8 cellular contexts compared by ENCODE assay signal in the genomic region with DNA sequence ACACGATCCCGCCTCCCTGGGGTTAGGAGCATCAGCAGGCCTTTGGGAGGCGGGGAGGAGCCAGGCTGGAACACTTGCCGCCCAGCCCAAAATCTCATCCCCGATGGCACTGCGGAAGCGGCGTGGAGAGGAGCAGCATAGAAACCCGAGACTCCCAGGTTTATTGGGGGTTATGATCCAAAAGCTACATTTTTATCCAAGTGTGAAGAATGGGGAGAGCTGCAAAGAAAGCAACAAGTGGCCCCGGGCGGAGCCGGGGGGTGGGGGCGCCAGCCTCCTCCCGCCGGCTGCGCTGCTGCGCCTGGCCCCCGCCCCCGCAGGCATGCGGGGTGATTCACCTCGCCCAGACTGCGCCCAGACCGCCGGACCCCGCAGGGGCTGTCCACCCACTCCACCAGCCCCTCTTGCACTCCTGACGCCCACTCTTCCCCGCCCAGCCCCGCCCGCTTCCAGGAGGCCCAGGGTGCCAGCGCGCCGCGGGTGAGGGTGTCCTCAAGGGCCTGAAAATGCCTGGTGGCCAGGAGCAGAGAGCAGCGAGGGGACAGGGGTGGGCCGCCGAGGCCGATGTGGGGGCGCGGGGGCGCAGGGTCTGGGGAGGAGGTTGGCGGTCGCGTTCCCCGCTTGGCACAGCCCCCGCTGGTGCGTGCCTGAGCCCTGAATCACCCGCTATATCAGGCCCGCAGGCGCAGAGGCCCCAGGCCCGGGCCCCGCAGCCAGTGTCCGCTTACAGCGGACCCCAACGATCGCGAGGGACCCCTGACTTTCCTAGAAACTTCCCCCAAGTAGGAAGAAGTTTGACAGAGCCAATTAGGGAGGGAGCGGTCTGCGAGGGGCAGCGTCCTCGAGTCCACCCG. TPM values are rescaled to one million over a fixed set of nuclear protein-coding genes. Genes with fewer than 3 reads are reported as not detected.
DNase-seq lines count a peak whose midpoint lies in the region; ATAC-seq and TF ChIP-seq lines count a peak whose summit lies in the region.

No MANE protein-coding gene starts in this region.

- no peaks in the 10 kb centered on the region for H3K9me3 ChIP-seq in gastroesophageal sphincter

- peak overlapping the region; percentile 87 to 99 (median 98) for H3K27ac ChIP-seq in gastroesophageal sphincter

- H3K4me3 Mint-ChIP-seq in activated T-cell treated with anti-CD3 and anti-CD28 coated beads, Interleukin-2, amount 50 U/mL, for 4 hours: peak overlapping the region; percentile 72

- TF ChIP-seq CTCF in gastroesophageal sphincter (IDR thresholded peaks at IDR 0.05) (no peak), omental fat pad (IDR thresholded peaks at IDR 0.05) (no peak)

- H3K4me3 ChIP-seq in H7 (ENCODE audit: insufficient read depth, low read depth, low read length): peak overlapping the region; percentile 63
- peak overlapping the region; percentile 59 to 88 for H3K4me3 ChIP-seq in gastroesophageal sphincter

- peaks cover 23% of the 10 kb centered on the region for H3K27me3 ChIP-seq in H7 (ENCODE audit: control insufficient read depth, insufficient read depth, low read length)
- no peaks in the 10 kb centered on the region for H3K27me3 ChIP-seq in gastroesophageal sphincter

- H3K4me1 ChIP-seq in gastroesophageal sphincter: peaks cover 0 to 70% (median 32%) of the 10 kb centered on the region in 3 donors

- DNase-seq in H7 (peak; percentile 82), omental fat pad (ENCODE audit: low spot score) (peak; percentile 42), NCI-H82 treated with DMSO at 0.1 percent for 48 hours (lab: John Stamatoyannopoulos, UW; ENCODE audit: unreplicated experiment) (no peak), NAMALWA (ENCODE audit: low spot score) (no peak)
- no peak for DNase-seq in activated T-cell treated with anti-CD3 and anti-CD28 coated beads, Interleukin-2, amount 50 U/mL, for 4 hours

- peaks cover 11% of the 10 kb centered on the region for H3K4me1 Mint-ChIP-seq in activated T-cell treated with anti-CD3 and anti-CD28 coated beads, Interleukin-2, amount 50 U/mL, for 4 hours (ENCODE audit: low read depth)

- H3K36me3 Mint-ChIP-seq in activated T-cell treated with anti-CD3 and anti-CD28 coated beads, Interleukin-2, amount 50 U/mL, for 4 hours (ENCODE audit: insufficient read depth): no peaks in the 10 kb centered on the region

- TF ChIP-seq EP300 in gastroesophageal sphincter (IDR thresholded peaks at IDR 0.05): no peak

- peaks cover 32% of the 10 kb centered on the region for H3K27me3 Mint-ChIP-seq in activated T-cell treated with anti-CD3 and anti-CD28 coated beads, Interleukin-2, amount 50 U/mL, for 4 hours (ENCODE audit: low read depth)

- peak; percentile 27 to 40 for TF ChIP-seq POLR2A in gastroesophageal sphincter (IDR thresholded peaks at IDR 0.05)

- whole genome bisulfite sequencing in gastroesophageal sphincter (ENCODE audit: low coverage in 1 of 2), 2 donors: 3% methylated on average over 8 of the region's 61 CpGs; no CpG with 5 or more reads in 1 of the 2 donors

- no peaks in the 10 kb centered on the region for H3K36me3 ChIP-seq in H7 (replicated peaks; ENCODE audit: control insufficient read depth, insufficient read depth, low read length)
- no peaks in the 10 kb centered on the region for H3K36me3 ChIP-seq in gastroesophageal sphincter

- peak; percentile 58 to 63 for ATAC-seq in activated T-cell treated with anti-CD3 and anti-CD28 coated beads, Interleukin-2, amount 50 U/mL, for 4 hours
- ATAC-seq in gastroesophageal sphincter: peak; percentile 30
- ATAC-seq in omental fat pad (ENCODE audit: low FRiP score): peak; percentile 71
- no peak for ATAC-seq in GM19397 (IDR thresholded peaks at IDR 0.05; ENCODE audit: unreplicated experiment)
- ATAC-seq in GM18868 (IDR thresholded peaks at IDR 0.05; ENCODE audit: unreplicated experiment): no peak

- no peaks in the 10 kb centered on the region for H3K9me3 Mint-ChIP-seq in activated T-cell treated with anti-CD3 and anti-CD28 coated beads, Interleukin-2, amount 50 U/mL, for 4 hours

RNA-seq across cellular contexts. Expression of gene CAVIN1, which starts 1.4 kb away (rescaled TPM):
- 18.6 and 26.9 TPM in 2 replicates for total RNA-seq in H7 (2014; rRNA removed; shearing (Covaris generic))
- 1 to 10 TPM in 1 of 3 donors, under 1 TPM in 2; 0.76 to 1.1 (median 0.92) TPM for total RNA-seq in activated T-cell treated with anti-CD3 and anti-CD28 coated beads, Interleukin-2, amount 50 U/mL, for 4 hours
- total RNA-seq in gastroesophageal sphincter: 1,000 to 10,000 TPM in 2 of 4 donors, 100 to 1,000 TPM in 2; 615 to 1,266 (median 897) TPM
- 100 to 1,000 TPM; 479 to 598 (median 526) TPM for total RNA-seq in omental fat pad

RNA-seq across cellular contexts. Expression of gene STAT3, which starts 33.5 kb away (rescaled TPM):
- total RNA-seq in H7 (2014; rRNA removed; shearing (Covaris generic)): 54.6 and 101 TPM in 2 replicates
- 100 to 1,000 TPM; 172 to 175 (median 173) TPM for total RNA-seq in activated T-cell treated with anti-CD3 and anti-CD28 coated beads, Interleukin-2, amount 50 U/mL, for 4 hours
- total RNA-seq in gastroesophageal sphincter (100 to 1,000 TPM; 146 to 253 (median 205) TPM), omental fat pad (100 to 1,000 TPM; 214 to 433 (median 280) TPM)

RNA-seq across cellular contexts. Expression of gene ATP6V0A1, which starts 37.0 kb away (rescaled TPM):
- 21.0 and 21.7 TPM in 2 replicates for total RNA-seq in H7 (2014; rRNA removed; shearing (Covaris generic))
- 10 to 100 TPM; 12.8 to 18.0 (median 14.4) TPM for total RNA-seq in activated T-cell treated with anti-CD3 and anti-CD28 coated beads, Interleukin-2, amount 50 U/mL, for 4 hours
- total RNA-seq in gastroesophageal sphincter (10 to 100 TPM; 47.5 to 84.5 (median 65.4) TPM), omental fat pad (100 to 1,000 TPM in 1 of 4 donors, 10 to 100 TPM in 3; 76.7 to 106 (median 89.2) TPM)

Comparison
In these comparisons a context has a peak if more than half of its experiments do, and no peak if none do; other contexts are left out.
1. DNase-seq: peak in H7 (single experiment) and omental fat pad (single experiment); none in activated T-cell treated with anti-CD3 and anti-CD28 coated beads, Interleukin-2, amount 50 U/mL, for 4 hours (single experiment), NCI-H82 treated with DMSO at 0.1 percent for 48 hours (single experiment) and NAMALWA (single experiment).
2. ATAC-seq: peak in activated T-cell treated with anti-CD3 and anti-CD28 coated beads, Interleukin-2, amount 50 U/mL, for 4 hours (2 of 2), gastroesophageal sphincter (single experiment) and omental fat pad (single experiment); none in GM19397 (single experiment) and GM18868 (single experiment).
3. RNA of gene CAVIN1, which starts 1.4 kb away (total RNA-seq): 615 to 1,266 TPM in gastroesophageal sphincter and 479 to 598 TPM in omental fat pad; 18.6 to 26.9 TPM in H7 and 0.76 to 1.1 TPM in activated T-cell treated with anti-CD3 and anti-CD28 coated beads, Interleukin-2, amount 50 U/mL, for 4 hours; every median in the first group is over 10 times any median in the second.